32 cellular contexts compared by ENCODE assay signal in genomic region chr11:68657021-68657780, GRCh38. TPM values are rescaled to one million over a fixed set of nuclear protein-coding genes. Genes with fewer than 3 reads are reported as not detected.
"Had no signal": no experiment of that assay in that cellular context is flagged by ENCODE, and none has a peak within 500 bp of the region (broad histone marks: within the 10 kb centered on the region; RNA-seq: fewer than 3 reads in every experiment).

No MANE protein-coding gene starts in this region.

- H3K4me1 Mint-ChIP-seq: endodermal cell; natural killer cell; stimulated activated naive CD8-positive, alpha-beta T cell treated with anti-CD3 and anti-CD28 coated beads, Interleukin-15, amount 100 ng/mL, for 72 hours had no signal

- H3K4me3 ChIP-seq: colonic mucosa, heart left ventricle, left lung, lower lobe of right lung, psoas muscle, right lobe of liver, spleen, testis, tibial nerve, upper lobe of right lung, vagina had no signal

- H3K27me3 ChIP-seq: colonic mucosa, right lobe of liver, testis, vagina had no signal

- H3K36me3 Mint-ChIP-seq: memory B cell; mesothelial cell of epicardium; natural killer cell; stimulated activated naive B cell treated with anti-CD40 and anti-IgM and Interleukin-4, amounts not matched to agents 10 μg/mL and 1 μg/mL and 100 μg/mL, for 72 hours had no signal

- H3K9ac ChIP-seq: parathyroid adenoma had no signal

- H2AFZ ChIP-seq: parathyroid adenoma had no signal

- H3K27ac Mint-ChIP-seq: endodermal cell; memory B cell; mesothelial cell of epicardium; natural killer cell; stimulated activated naive B cell treated with anti-CD40 and anti-IgM and Interleukin-4, amounts not matched to agents 10 μg/mL and 1 μg/mL and 100 μg/mL, for 72 hours had no signal

- H3K9me3 ChIP-seq: colonic mucosa, left lung, lower lobe of right lung, right lobe of liver, testis, upper lobe of right lung, vagina had no signal

- FAIRE-seq: endothelial cell of umbilical vein, islet of Langerhans had no signal

- H3K4me3 Mint-ChIP-seq: endodermal cell; memory B cell; mesothelial cell of epicardium; natural killer cell; neural crest cell; stimulated activated naive B cell treated with anti-CD40 and anti-IgM and Interleukin-4, amounts not matched to agents 10 μg/mL and 1 μg/mL and 100 μg/mL, for 72 hours; stimulated activated naive CD8-positive, alpha-beta T cell treated with anti-CD3 and anti-CD28 coated beads, Interleukin-15, amount 100 ng/mL, for 72 hours had no signal

- H3K27ac ChIP-seq: colonic mucosa, foreskin keratinocyte, heart left ventricle, left lung, lower lobe of right lung, parathyroid adenoma, psoas muscle, right lobe of liver, spleen, testis, upper lobe of right lung, vagina had no signal

- DNase-seq: colonic mucosa; effector CD4-positive, alpha-beta T cell; endodermal cell; erythroblast; foreskin keratinocyte; heart left ventricle; hypothalamus; lower lobe of right lung; natural killer cell; nucleus accumbens; psoas muscle; retina; spleen; stimulated activated CD4-positive, alpha-beta T cell treated with anti-CD3 and anti-CD28 coated beads, Interleukin-15, amount 100 ng/mL, for 24 hours; stimulated activated CD4-positive, alpha-beta T cell treated with anti-CD3 and anti-CD28 coated beads, Interleukin-1b, Interleukin-23, amount 100 ng/mL, for 48 hours; stimulated activated CD4-positive, alpha-beta T cell treated with anti-CD3 and anti-CD28 coated beads, Interleukin-4, amount 100 ng/mL, for 4 hours; stimulated activated naive B cell treated with anti-CD40 and anti-IgM and Interleukin-4, amounts not matched to agents 10 μg/mL and 1 μg/mL and 100 μg/mL, for 72 hours; stimulated activated naive CD8-positive, alpha-beta T cell treated with anti-CD3 and anti-CD28 coated beads, Interleukin-15, amount 100 ng/mL, for 72 hours; testis had no signal

- H3K4me1 ChIP-seq: colonic mucosa, foreskin keratinocyte, left lung, lower lobe of right lung, parathyroid adenoma, psoas muscle, right lobe of liver, spleen, upper lobe of right lung had no signal

- H3K36me3 ChIP-seq: colonic mucosa, heart left ventricle, left lung, lower lobe of right lung, right lobe of liver, spleen, tibial nerve, upper lobe of right lung, vagina had no signal

- H3K79me2 ChIP-seq: parathyroid adenoma had no signal

- H3K9me3 Mint-ChIP-seq: natural killer cell; neural crest cell; stimulated activated naive CD8-positive, alpha-beta T cell treated with anti-CD3 and anti-CD28 coated beads, Interleukin-15, amount 100 ng/mL, for 72 hours had no signal

RNA-seq across cellular contexts. Expression of gene GAL, which starts 27.1 kb away (rescaled TPM):
- total RNA-seq: lower lobe of right lung, mucosa of gallbladder, myocyte, natural killer cell, spleen, upper lobe of right lung had no signal
- polyA plus RNA-seq: spleen had no signal
